In genomic region chr9:137298983-137299521, GRCh38 we compare ENCODE assay signal across 13 cellular contexts. TPM values are rescaled to one million over a fixed set of nuclear protein-coding genes. Genes with fewer than 3 reads are reported as not detected.
DNase-seq lines count a peak whose midpoint lies in the region; ATAC-seq, FAIRE-seq and TF ChIP-seq lines count a peak whose summit lies in the region.
"Had no signal": no experiment of that assay in that cellular context is flagged by ENCODE, and none has a peak within 500 bp of the region (broad histone marks: within the 10 kb centered on the region; RNA-seq: fewer than 3 reads in every experiment).

No MANE protein-coding gene starts in this region.

- POLR2A ChIA-PET in naive thymus-derived CD8-positive, alpha-beta T cell (lab: Charles Lee), result no interaction called here

- H3K27ac Mint-ChIP-seq in endothelial cell (ENCODE audit: unreplicated experiment), result no peak overlapping the region
- H3K27ac Mint-ChIP-seq in naive thymus-derived CD8-positive, alpha-beta T cell, result no peak overlapping the region
- H3K27ac Mint-ChIP-seq in activated T-helper 1 cell treated with anti-CD3 and anti-CD28 coated beads, Interleukin-12 subunit alpha, Interleukin-12 subunit beta, Interleukin-2, Interleukin-4 antibody, amounts not matched to agents 30 ng/mL and 10 ng/mL and 1 ng/mL, durations not matched to agents 14 hours and 24 hours and 36 hours, result no peak overlapping the region
- H3K27ac Mint-ChIP-seq: activated T-helper 2 cell treated with anti-CD3 and anti-CD28 coated beads, Interferon-gamma antibody, Interleukin-2, Interleukin-4, amounts not matched to agents 10 μg/mL and 5 μg/mL and 100 μg/mL, durations not matched to agents 14 hours and 24 hours and 36 hours had no signal

- peaks cover 18% of the 10 kb centered on the region for H3K36me3 Mint-ChIP-seq in endothelial cell (ENCODE audit: low read depth, unreplicated experiment)
- peaks cover 0 to 2% (median 0%) of the 10 kb centered on the region in 3 donors for H3K36me3 Mint-ChIP-seq in naive thymus-derived CD8-positive, alpha-beta T cell
- no peaks in the 10 kb centered on the region for H3K36me3 Mint-ChIP-seq in activated T-helper 1 cell treated with anti-CD3 and anti-CD28 coated beads, Interleukin-12 subunit alpha, Interleukin-12 subunit beta, Interleukin-2, Interleukin-4 antibody, amounts not matched to agents 30 ng/mL and 10 ng/mL and 1 ng/mL, durations not matched to agents 14 hours and 24 hours and 36 hours (ENCODE audit: low read depth)

- DNase-seq in LNCaP clone FGC (ENCODE audit: low read depth) (no peak), endothelial cell (ENCODE audit: low spot score) (no peak), lung microvascular endothelial cell (ENCODE audit: low read depth in 2 of 2) (peak; percentile 46 to 56), GM12891 (ENCODE audit: insufficient read length, low spot score) (no peak), NCI-H510A (lab: John Stamatoyannopoulos, UW) (no peak)
- DNase-seq in naive thymus-derived CD8-positive, alpha-beta T cell, result no peak
- DNase-seq in activated T-helper 1 cell treated with anti-CD3 and anti-CD28 coated beads, Interleukin-12 subunit alpha, Interleukin-12 subunit beta, Interleukin-2, Interleukin-4 antibody, amounts not matched to agents 30 ng/mL and 10 ng/mL and 1 ng/mL, durations not matched to agents 14 hours and 24 hours and 36 hours (ENCODE audit: low spot score), result no peak
- DNase-seq: cerebellar nuclear complex, foreskin fibroblast had no signal

- peaks cover 8% of the 10 kb centered on the region for H3K27me3 Mint-ChIP-seq in endothelial cell (ENCODE audit: unreplicated experiment)
- H3K27me3 Mint-ChIP-seq in naive thymus-derived CD8-positive, alpha-beta T cell, result peaks cover 9 to 44% (median 18%) of the 10 kb centered on the region in 5 donors
- H3K27me3 Mint-ChIP-seq in activated T-helper 1 cell treated with anti-CD3 and anti-CD28 coated beads, Interleukin-12 subunit alpha, Interleukin-12 subunit beta, Interleukin-2, Interleukin-4 antibody, amounts not matched to agents 30 ng/mL and 10 ng/mL and 1 ng/mL, durations not matched to agents 14 hours and 24 hours and 36 hours (ENCODE audit: insufficient read depth), result peaks cover 44% of the 10 kb centered on the region

- H3K4me3 Mint-ChIP-seq in endothelial cell (ENCODE audit: unreplicated experiment), result peak overlapping the region; percentile 99
- H3K4me3 Mint-ChIP-seq in naive thymus-derived CD8-positive, alpha-beta T cell, result no peak overlapping the region
- H3K4me3 Mint-ChIP-seq in activated T-helper 1 cell treated with anti-CD3 and anti-CD28 coated beads, Interleukin-12 subunit alpha, Interleukin-12 subunit beta, Interleukin-2, Interleukin-4 antibody, amounts not matched to agents 30 ng/mL and 10 ng/mL and 1 ng/mL, durations not matched to agents 14 hours and 24 hours and 36 hours, result no peak overlapping the region

- peak overlapping the region; percentile 19 for H3K27ac ChIP-seq in temporal lobe (ENCODE audit: low read depth, low read length)
- H3K27ac ChIP-seq: SJCRH30 had no signal

- peak overlapping the region; percentile 63 for H3K4me3 ChIP-seq in LNCaP clone FGC (ENCODE audit: low read depth, low read length)
- H3K4me3 ChIP-seq: SJCRH30 had no signal

- no peaks in the 10 kb centered on the region for H3K9me3 Mint-ChIP-seq in endothelial cell (ENCODE audit: unreplicated experiment)
- peaks cover 0 to 3% (median 0%) of the 10 kb centered on the region in 9 donors for H3K9me3 Mint-ChIP-seq in naive thymus-derived CD8-positive, alpha-beta T cell
- no peaks in the 10 kb centered on the region for H3K9me3 Mint-ChIP-seq in activated T-helper 1 cell treated with anti-CD3 and anti-CD28 coated beads, Interleukin-12 subunit alpha, Interleukin-12 subunit beta, Interleukin-2, Interleukin-4 antibody, amounts not matched to agents 30 ng/mL and 10 ng/mL and 1 ng/mL, durations not matched to agents 14 hours and 24 hours and 36 hours
- H3K9me3 Mint-ChIP-seq: activated T-helper 2 cell treated with anti-CD3 and anti-CD28 coated beads, Interferon-gamma antibody, Interleukin-2, Interleukin-4, amounts not matched to agents 10 μg/mL and 5 μg/mL and 100 μg/mL, durations not matched to agents 14 hours and 24 hours and 36 hours had no signal

- no peak for FAIRE-seq in GM12891 (lab: Jason Lieb, UNC)

- TF ChIP-seq CTCF in LNCaP clone FGC (IDR thresholded peaks at IDR 0.05; ENCODE audit: control insufficient read depth, extremely low read depth, insufficient read depth) (no peak), endothelial cell (IDR thresholded peaks at IDR 0.05; ENCODE audit: unreplicated experiment) (no peak)

- TF ChIP-seq POLR2A in GM12891 (IDR thresholded peaks at IDR 0.05; ENCODE audit: low read depth, low read length), result no peak

- no peak for ATAC-seq in naive thymus-derived CD8-positive, alpha-beta T cell

- intact Hi-C loops in activated T-helper 1 cell treated with anti-CD3 and anti-CD28 coated beads, Interleukin-12 subunit alpha, Interleukin-12 subunit beta, Interleukin-2, Interleukin-4 antibody, amounts not matched to agents 30 ng/mL and 10 ng/mL and 1 ng/mL, durations not matched to agents 14 hours and 24 hours and 36 hours (cut with micrococcal nuclease), result no loop called here

- H3K4me1 Mint-ChIP-seq in endothelial cell (ENCODE audit: unreplicated experiment), result peaks cover 39% of the 10 kb centered on the region
- H3K4me1 Mint-ChIP-seq in naive thymus-derived CD8-positive, alpha-beta T cell, result peaks cover 4 to 22% (median 21%) of the 10 kb centered on the region in 4 donors
- peaks cover 13% of the 10 kb centered on the region for H3K4me1 Mint-ChIP-seq in activated T-helper 1 cell treated with anti-CD3 and anti-CD28 coated beads, Interleukin-12 subunit alpha, Interleukin-12 subunit beta, Interleukin-2, Interleukin-4 antibody, amounts not matched to agents 30 ng/mL and 10 ng/mL and 1 ng/mL, durations not matched to agents 14 hours and 24 hours and 36 hours (ENCODE audit: low read depth)

TF ChIP-seq in GM12891, 5 proteins besides CTCF, POLR2A, EP300 and RAD21:
- TF ChIP-seq POU2F2 (IDR thresholded peaks at IDR 0.05; ENCODE audit: low read depth, low read length) (no peak), PAX5 (IDR thresholded peaks at IDR 0.05; ENCODE audit: insufficient read depth, low read length, severe bottlenecking) (no peak), SPI1 (IDR thresholded peaks at IDR 0.05; ENCODE audit: low read depth, low read length) (no peak), TAF1 (IDR thresholded peaks at IDR 0.05; ENCODE audit: low read depth, low read length) (no peak), POLR2AphosphoS5 (IDR thresholded peaks at IDR 0.05; ENCODE audit: low read depth, low read length) (no peak)

RNA-seq across cellular contexts. Expression of gene NRARP, which starts 3.0 kb away (rescaled TPM):
- 170 TPM for total RNA-seq in endothelial cell (ENCODE audit: unreplicated experiment)
- total RNA-seq in lung microvascular endothelial cell, result 18.7 and 28.3 TPM in 2 replicates
- 2.7 TPM for total RNA-seq in temporal lobe
- 3.0 TPM for polyA plus RNA-seq in GM12891 (2012; ENCODE audit: low read depth, missing spikeins)
- 1 to 10 TPM; 2.4 to 2.5 TPM for total RNA-seq in naive thymus-derived CD8-positive, alpha-beta T cell
- polyA plus RNA-seq in naive thymus-derived CD8-positive, alpha-beta T cell, result not detected
- 15.2 and 15.4 TPM in 2 replicates for total RNA-seq in activated T-helper 1 cell treated with anti-CD3 and anti-CD28 coated beads, Interleukin-12 subunit alpha, Interleukin-12 subunit beta, Interleukin-2, Interleukin-4 antibody, amounts not matched to agents 30 ng/mL and 10 ng/mL and 1 ng/mL, durations not matched to agents 14 hours and 24 hours and 36 hours

RNA-seq across cellular contexts. Expression of gene TOR4A, which starts 21.5 kb away (rescaled TPM):
- total RNA-seq in endothelial cell (ENCODE audit: unreplicated experiment) (37.7 TPM), lung microvascular endothelial cell (21.4 and 21.8 TPM in 2 replicates), temporal lobe (0.49 TPM)
- polyA plus RNA-seq in GM12891 (2012; ENCODE audit: low read depth, missing spikeins), result 5.2 TPM
- 1 to 10 TPM in 1 of 2 experiments, under 1 TPM in 1; 0.91 to 1.4 TPM for total RNA-seq in naive thymus-derived CD8-positive, alpha-beta T cell
- under 1 TPM in 2 of 3 donors, not detected in 1; 0.12 to 0.15 TPM for polyA plus RNA-seq in naive thymus-derived CD8-positive, alpha-beta T cell
- 11.6 and 11.7 TPM in 2 replicates for total RNA-seq in activated T-helper 1 cell treated with anti-CD3 and anti-CD28 coated beads, Interleukin-12 subunit alpha, Interleukin-12 subunit beta, Interleukin-2, Interleukin-4 antibody, amounts not matched to agents 30 ng/mL and 10 ng/mL and 1 ng/mL, durations not matched to agents 14 hours and 24 hours and 36 hours

RNA-seq across cellular contexts. Expression of gene NELFB, which starts 43.9 kb away (rescaled TPM):
- total RNA-seq in endothelial cell (ENCODE audit: unreplicated experiment), result 65.6 TPM
- 42.9 and 43.7 TPM in 2 replicates for total RNA-seq in lung microvascular endothelial cell
- 32.2 TPM for total RNA-seq in temporal lobe
- 30.7 TPM for polyA plus RNA-seq in GM12891 (2012; ENCODE audit: low read depth, missing spikeins)
- total RNA-seq in naive thymus-derived CD8-positive, alpha-beta T cell, result 10 to 100 TPM; 42.4 to 45.9 TPM
- 10 to 100 TPM; 20.4 to 29.7 (median 25.0) TPM for polyA plus RNA-seq in naive thymus-derived CD8-positive, alpha-beta T cell
- 70.8 and 72.1 TPM in 2 replicates for total RNA-seq in activated T-helper 1 cell treated with anti-CD3 and anti-CD28 coated beads, Interleukin-12 subunit alpha, Interleukin-12 subunit beta, Interleukin-2, Interleukin-4 antibody, amounts not matched to agents 30 ng/mL and 10 ng/mL and 1 ng/mL, durations not matched to agents 14 hours and 24 hours and 36 hours

RNA-seq across cellular contexts. Expression of gene STPG3, which starts 48.0 kb away (rescaled TPM):
- total RNA-seq in endothelial cell (ENCODE audit: unreplicated experiment) (not detected), lung microvascular endothelial cell (not detected in 2 replicates), temporal lobe (not detected)
- polyA plus RNA-seq in GM12891 (2012; ENCODE audit: low read depth, missing spikeins), result 0.28 TPM
- not detected for total RNA-seq in naive thymus-derived CD8-positive, alpha-beta T cell
- not detected for polyA plus RNA-seq in naive thymus-derived CD8-positive, alpha-beta T cell
- 1.2 and 1.8 TPM in 2 replicates for total RNA-seq in activated T-helper 1 cell treated with anti-CD3 and anti-CD28 coated beads, Interleukin-12 subunit alpha, Interleukin-12 subunit beta, Interleukin-2, Interleukin-4 antibody, amounts not matched to agents 30 ng/mL and 10 ng/mL and 1 ng/mL, durations not matched to agents 14 hours and 24 hours and 36 hours
- total RNA-seq: mesenteric fat pad, SJCRH30 had no signal

RNA-seq across cellular contexts. Expression of gene TUBB4B, which starts 58.0 kb away (rescaled TPM):
- total RNA-seq in endothelial cell (ENCODE audit: unreplicated experiment) (134 TPM), lung microvascular endothelial cell (103 and 110 TPM in 2 replicates), temporal lobe (76.5 TPM)
- polyA plus RNA-seq in GM12891 (2012; ENCODE audit: low read depth, missing spikeins), result 199 TPM
- 10 to 100 TPM; 60.2 TPM for total RNA-seq in naive thymus-derived CD8-positive, alpha-beta T cell
- 10 to 100 TPM; 10.8 to 23.4 (median 22.5) TPM for polyA plus RNA-seq in naive thymus-derived CD8-positive, alpha-beta T cell
- 277 and 280 TPM in 2 replicates for total RNA-seq in activated T-helper 1 cell treated with anti-CD3 and anti-CD28 coated beads, Interleukin-12 subunit alpha, Interleukin-12 subunit beta, Interleukin-2, Interleukin-4 antibody, amounts not matched to agents 30 ng/mL and 10 ng/mL and 1 ng/mL, durations not matched to agents 14 hours and 24 hours and 36 hours

Comparison
In these comparisons a context has a peak if more than half of its experiments do, and no peak if none do; other contexts are left out.
1. DNase-seq: peak in lung microvascular endothelial cell (2 of 2); none in LNCaP clone FGC (single experiment), endothelial cell (single experiment), GM12891 (single experiment), naive thymus-derived CD8-positive, alpha-beta T cell (0 of 10), activated T-helper 1 cell treated with anti-CD3 and anti-CD28 coated beads, Interleukin-12 subunit alpha, Interleukin-12 subunit beta, Interleukin-2, Interleukin-4 antibody, amounts not matched to agents 30 ng/mL and 10 ng/mL and 1 ng/mL, durations not matched to agents 14 hours and 24 hours and 36 hours (single experiment) and NCI-H510A (single experiment).